ENCODE assay signal across 21 cellular contexts in the genomic region with DNA sequence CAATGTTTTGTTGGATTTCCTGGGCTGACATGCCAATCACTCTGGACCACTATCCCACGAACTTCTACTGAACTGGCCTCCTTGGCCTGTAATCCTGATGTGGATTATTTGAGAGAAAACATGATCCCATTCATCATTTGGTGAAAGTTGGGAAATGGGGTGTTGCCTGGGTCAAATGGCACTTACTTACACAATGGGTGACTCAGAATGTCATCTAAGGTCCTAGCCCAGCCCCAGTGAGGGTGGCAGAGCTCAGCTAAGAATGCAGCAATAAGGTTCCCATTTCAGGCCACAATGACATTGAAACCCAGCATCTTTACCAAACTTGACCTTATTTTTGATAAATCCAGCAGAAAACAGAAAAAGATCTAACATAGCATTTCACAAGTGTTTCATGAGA. TPM values are rescaled to one million over a fixed set of nuclear protein-coding genes. Genes with fewer than 3 reads are reported as not detected.
"Had no signal": no experiment of that assay in that cellular context is flagged by ENCODE, and none has a peak within 500 bp of the region (broad histone marks: within the 10 kb centered on the region; RNA-seq: fewer than 3 reads in every experiment).

No MANE protein-coding gene starts in this region.

- ATAC-seq: left lung had no signal

- H2AFZ ChIP-seq: parathyroid adenoma had no signal

- H3K27me3 ChIP-seq: adrenal gland, colonic mucosa, left lung had no signal

- H3K9me3 ChIP-seq: adrenal gland, colonic mucosa, esophagus squamous epithelium, left lung, tibial nerve had no signal

- H3K4me1 ChIP-seq: parathyroid adenoma had no signal

- H3K79me2 ChIP-seq: parathyroid adenoma had no signal

- H3K27ac ChIP-seq: adrenal gland, colonic mucosa, esophagus squamous epithelium, left lung, parathyroid adenoma, tibial nerve, VCaP had no signal

- FAIRE-seq: kidney had no signal

- H3K36me3 ChIP-seq: adrenal gland, colonic mucosa, esophagus squamous epithelium, left lung, tibial nerve had no signal

- H3K4me3 ChIP-seq: adrenal gland, colonic mucosa, esophagus squamous epithelium, left lung, tibial nerve had no signal

- DNase-seq: activated CD4-positive, alpha-beta memory T cell treated with anti-CD3 and anti-CD28 coated beads for 36 hours; activated CD4-positive, alpha-beta T cell treated with anti-CD3 and anti-CD28 coated beads for 1 hour; activated effector memory CD4-positive, alpha-beta T cell treated with anti-CD3 and anti-CD28 coated beads, Interleukin-2, amount 50 U/mL, for 16 hours; activated T-cell treated with anti-CD3 and anti-CD28 coated beads, Interleukin-2, amount 50 U/mL, for 48 hours; caudate nucleus; colonic mucosa; esophagus squamous epithelium; glutamatergic neuron; hypothalamus; mammary epithelial cell; naive B cell; stimulated activated CD4-positive, alpha-beta T cell treated with anti-CD3 and anti-CD28 coated beads, Interleukin-15, amount 100 ng/mL, for 24 hours; stimulated activated CD4-positive, alpha-beta T cell treated with anti-CD3 and anti-CD28 coated beads, Interleukin-4, amount 100 ng/mL, for 1 hour; stimulated activated naive CD4-positive, alpha-beta T cell; substantia nigra had no signal

- H3K9ac ChIP-seq: parathyroid adenoma had no signal

RNA-seq across cellular contexts. Expression of a gene that starts 8.0 kb away (rescaled TPM):
- total RNA-seq: mammary epithelial cell had no signal

RNA-seq across cellular contexts. Expression of a gene that starts 19.5 kb away (rescaled TPM):
- total RNA-seq: activated CD4-positive, alpha-beta memory T cell treated with anti-CD3 and anti-CD28 coated beads for 36 hours; mammary epithelial cell had no signal
